13 cellular contexts compared by ENCODE assay signal in the genomic region with DNA sequence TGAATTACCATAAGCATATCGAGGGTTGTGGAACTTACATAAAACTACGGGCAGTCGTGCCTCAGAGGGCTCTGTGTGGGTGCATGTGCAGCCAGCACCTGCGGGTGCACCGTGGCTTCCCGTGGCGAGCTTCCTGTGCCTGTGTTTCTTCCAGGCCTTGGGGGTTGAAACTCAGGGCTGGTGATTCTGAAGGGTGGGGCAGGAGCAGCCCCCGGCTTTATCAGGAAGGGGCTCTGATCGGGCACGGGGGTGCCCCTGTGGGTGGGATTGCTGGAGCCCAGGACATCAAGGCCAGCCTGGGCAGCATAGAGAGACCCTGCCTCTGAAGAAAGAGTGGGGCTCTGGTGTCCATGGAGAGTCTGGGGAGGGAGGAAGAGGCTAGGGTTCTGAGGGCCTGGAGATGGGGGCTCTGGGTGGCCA. TPM values are rescaled to one million over a fixed set of nuclear protein-coding genes. Genes with fewer than 3 reads are reported as not detected.
DNase-seq lines count a peak whose midpoint lies in the region; ATAC-seq and TF ChIP-seq lines count a peak whose summit lies in the region.
"Had no signal": no experiment of that assay in that cellular context is flagged by ENCODE, and none has a peak within 500 bp of the region (broad histone marks: within the 10 kb centered on the region; RNA-seq: fewer than 3 reads in every experiment).

No MANE protein-coding gene starts in this region.

- DNase-seq in glutamatergic neuron (peak; percentile 2), posterior vena cava (ENCODE audit: low spot score) (peak; percentile 56), NCI-H82 treated with DMSO at 0.1 percent for 48 hours (lab: John Stamatoyannopoulos, UW; ENCODE audit: unreplicated experiment) (no peak)
- DNase-seq: effector CD4-positive, alpha-beta T cell; KBM-7 had no signal

- no peak overlapping the region for H3K4me3 Mint-ChIP-seq in glutamatergic neuron (ENCODE audit: unreplicated experiment)
- H3K4me3 Mint-ChIP-seq: activated B cell treated with CpG ODN at 0.5 μM for 24 hours had no signal

- intact Hi-C loops in posterior vena cava (cut with DNase I) = no loop called here

- H3K27ac Mint-ChIP-seq in glutamatergic neuron (ENCODE audit: unreplicated experiment) = no peak overlapping the region
- H3K27ac Mint-ChIP-seq: activated B cell treated with CpG ODN at 0.5 μM for 24 hours had no signal

- H3K27ac ChIP-seq in C4-2B = peak overlapping the region; percentile 86

- H3K4me1 Mint-ChIP-seq in glutamatergic neuron (ENCODE audit: low read depth, unreplicated experiment) = no peaks in the 10 kb centered on the region

- peaks cover 2% of the 10 kb centered on the region for H3K27me3 Mint-ChIP-seq in glutamatergic neuron (ENCODE audit: unreplicated experiment)
- H3K27me3 Mint-ChIP-seq: activated B cell treated with CpG ODN at 0.5 μM for 24 hours had no signal

- peaks cover 12% of the 10 kb centered on the region for H3K9me3 Mint-ChIP-seq in glutamatergic neuron (ENCODE audit: unreplicated experiment)
- H3K9me3 Mint-ChIP-seq: activated B cell treated with CpG ODN at 0.5 μM for 24 hours had no signal

- peak; percentile 29 for ATAC-seq in SK-N-SH treated with all-trans-retinoic acid at 6 μM for 48 hours
- no peak for ATAC-seq in GM18861 (IDR thresholded peaks at IDR 0.05; ENCODE audit: unreplicated experiment)
- no peak for ATAC-seq in GM21576 (IDR thresholded peaks at IDR 0.05; ENCODE audit: unreplicated experiment)
- no peak for ATAC-seq in GM19023 (IDR thresholded peaks at IDR 0.05; ENCODE audit: unreplicated experiment)

- TF ChIP-seq CTCF in C4-2B (conservative IDR thresholded peaks at IDR 0.05) = no peak
- no peak for TF ChIP-seq CTCF in glutamatergic neuron (IDR thresholded peaks at IDR 0.05; ENCODE audit: partially characterized antibody, unreplicated experiment)

- peaks cover 21% of the 10 kb centered on the region for H3K36me3 Mint-ChIP-seq in glutamatergic neuron (ENCODE audit: unreplicated experiment)

TF ChIP-seq in SK-N-SH treated with all-trans-retinoic acid at 6 μM for 48 hours, 23 proteins besides CTCF, POLR2A, EP300 and RAD21:
- TF ChIP-seq SNAI2 (CRISPR knock-in tag; IDR thresholded peaks at IDR 0.05) = no peak
- no peak for TF ChIP-seq BACH2 (CRISPR knock-in tag; IDR thresholded peaks at IDR 0.05; ENCODE audit: borderline replicate concordance)
- no peak for TF ChIP-seq CSDC2 (CRISPR knock-in tag; IDR thresholded peaks at IDR 0.05)
- TF ChIP-seq ZFP3 (CRISPR knock-in tag; IDR thresholded peaks at IDR 0.05) = no peak
- no peak for TF ChIP-seq CREB5 (CRISPR knock-in tag; IDR thresholded peaks at IDR 0.05; ENCODE audit: low read depth)
- no peak for TF ChIP-seq ZNF8 (CRISPR knock-in tag; IDR thresholded peaks at IDR 0.05)
- TF ChIP-seq, protein P1, sequence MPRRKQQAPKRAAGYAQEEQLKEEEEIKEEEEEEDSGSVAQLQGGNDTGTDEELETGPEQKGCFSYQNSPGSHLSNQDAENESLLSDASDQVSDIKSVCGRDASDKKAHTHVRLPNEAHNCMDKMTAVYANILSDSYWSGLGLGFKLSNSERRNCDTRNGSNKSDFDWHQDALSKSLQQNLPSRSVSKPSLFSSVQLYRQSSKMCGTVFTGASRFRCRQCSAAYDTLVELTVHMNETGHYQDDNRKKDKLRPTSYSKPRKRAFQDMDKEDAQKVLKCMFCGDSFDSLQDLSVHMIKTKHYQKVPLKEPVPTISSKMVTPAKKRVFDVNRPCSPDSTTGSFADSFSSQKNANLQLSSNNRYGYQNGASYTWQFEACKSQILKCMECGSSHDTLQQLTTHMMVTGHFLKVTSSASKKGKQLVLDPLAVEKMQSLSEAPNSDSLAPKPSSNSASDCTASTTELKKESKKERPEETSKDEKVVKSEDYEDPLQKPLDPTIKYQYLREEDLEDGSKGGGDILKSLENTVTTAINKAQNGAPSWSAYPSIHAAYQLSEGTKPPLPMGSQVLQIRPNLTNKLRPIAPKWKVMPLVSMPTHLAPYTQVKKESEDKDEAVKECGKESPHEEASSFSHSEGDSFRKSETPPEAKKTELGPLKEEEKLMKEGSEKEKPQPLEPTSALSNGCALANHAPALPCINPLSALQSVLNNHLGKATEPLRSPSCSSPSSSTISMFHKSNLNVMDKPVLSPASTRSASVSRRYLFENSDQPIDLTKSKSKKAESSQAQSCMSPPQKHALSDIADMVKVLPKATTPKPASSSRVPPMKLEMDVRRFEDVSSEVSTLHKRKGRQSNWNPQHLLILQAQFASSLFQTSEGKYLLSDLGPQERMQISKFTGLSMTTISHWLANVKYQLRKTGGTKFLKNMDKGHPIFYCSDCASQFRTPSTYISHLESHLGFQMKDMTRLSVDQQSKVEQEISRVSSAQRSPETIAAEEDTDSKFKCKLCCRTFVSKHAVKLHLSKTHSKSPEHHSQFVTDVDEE (CRISPR knock-in tag; IDR thresholded peaks at IDR 0.05) = no peak
- no peak for TF ChIP-seq ZNF70 (CRISPR knock-in tag; IDR thresholded peaks at IDR 0.05)
- TF ChIP-seq OSR1 (CRISPR knock-in tag; IDR thresholded peaks at IDR 0.05) = no peak
- TF ChIP-seq ESRRG (CRISPR knock-in tag; IDR thresholded peaks at IDR 0.05) = no peak
- TF ChIP-seq ZC3H10 (CRISPR knock-in tag; IDR thresholded peaks at IDR 0.05) = no peak
- TF ChIP-seq, protein P2, sequence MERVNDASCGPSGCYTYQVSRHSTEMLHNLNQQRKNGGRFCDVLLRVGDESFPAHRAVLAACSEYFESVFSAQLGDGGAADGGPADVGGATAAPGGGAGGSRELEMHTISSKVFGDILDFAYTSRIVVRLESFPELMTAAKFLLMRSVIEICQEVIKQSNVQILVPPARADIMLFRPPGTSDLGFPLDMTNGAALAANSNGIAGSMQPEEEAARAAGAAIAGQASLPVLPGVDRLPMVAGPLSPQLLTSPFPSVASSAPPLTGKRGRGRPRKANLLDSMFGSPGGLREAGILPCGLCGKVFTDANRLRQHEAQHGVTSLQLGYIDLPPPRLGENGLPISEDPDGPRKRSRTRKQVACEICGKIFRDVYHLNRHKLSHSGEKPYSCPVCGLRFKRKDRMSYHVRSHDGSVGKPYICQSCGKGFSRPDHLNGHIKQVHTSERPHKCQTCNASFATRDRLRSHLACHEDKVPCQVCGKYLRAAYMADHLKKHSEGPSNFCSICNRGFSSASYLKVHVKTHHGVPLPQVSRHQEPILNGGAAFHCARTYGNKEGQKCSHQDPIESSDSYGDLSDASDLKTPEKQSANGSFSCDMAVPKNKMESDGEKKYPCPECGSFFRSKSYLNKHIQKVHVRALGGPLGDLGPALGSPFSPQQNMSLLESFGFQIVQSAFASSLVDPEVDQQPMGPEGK (CRISPR knock-in tag; IDR thresholded peaks at IDR 0.05; ENCODE audit: borderline replicate concordance) = no peak
- no peak for TF ChIP-seq ISL1 (CRISPR knock-in tag; IDR thresholded peaks at IDR 0.05)
- no peak for TF ChIP-seq ARNTL (CRISPR knock-in tag; IDR thresholded peaks at IDR 0.05; ENCODE audit: borderline replicate concordance, low read depth)
- TF ChIP-seq, protein P3, sequence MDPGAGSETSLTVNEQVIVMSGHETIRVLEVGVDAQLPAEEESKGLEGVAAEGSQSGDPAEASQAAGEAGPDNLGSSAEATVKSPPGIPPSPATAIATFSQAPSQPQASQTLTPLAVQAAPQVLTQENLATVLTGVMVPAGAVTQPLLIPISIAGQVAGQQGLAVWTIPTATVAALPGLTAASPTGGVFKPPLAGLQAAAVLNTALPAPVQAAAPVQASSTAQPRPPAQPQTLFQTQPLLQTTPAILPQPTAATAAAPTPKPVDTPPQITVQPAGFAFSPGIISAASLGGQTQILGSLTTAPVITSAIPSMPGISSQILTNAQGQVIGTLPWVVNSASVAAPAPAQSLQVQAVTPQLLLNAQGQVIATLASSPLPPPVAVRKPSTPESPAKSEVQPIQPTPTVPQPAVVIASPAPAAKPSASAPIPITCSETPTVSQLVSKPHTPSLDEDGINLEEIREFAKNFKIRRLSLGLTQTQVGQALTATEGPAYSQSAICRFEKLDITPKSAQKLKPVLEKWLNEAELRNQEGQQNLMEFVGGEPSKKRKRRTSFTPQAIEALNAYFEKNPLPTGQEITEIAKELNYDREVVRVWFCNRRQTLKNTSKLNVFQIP (CRISPR knock-in tag; IDR thresholded peaks at IDR 0.05; ENCODE audit: borderline replicate concordance, low read depth) = no peak
- TF ChIP-seq GLIS3 (CRISPR knock-in tag; IDR thresholded peaks at IDR 0.05) = no peak

RNA-seq across cellular contexts. Expression of gene ATP4B, which starts 11.1 kb away (rescaled TPM):
- total RNA-seq in glutamatergic neuron (ENCODE audit: unreplicated experiment) (not detected), posterior vena cava (not detected)
- total RNA-seq: activated B cell treated with CpG ODN at 0.5 μM for 24 hours, lung microvascular endothelial cell had no signal

RNA-seq across cellular contexts. Expression of gene GRK1, which starts 20.1 kb away (rescaled TPM):
- 1.2 TPM for total RNA-seq in glutamatergic neuron (ENCODE audit: unreplicated experiment)
- not detected for total RNA-seq in posterior vena cava
- total RNA-seq: glomerular endothelial cell, lung microvascular endothelial cell had no signal
